In the genomic region with DNA sequence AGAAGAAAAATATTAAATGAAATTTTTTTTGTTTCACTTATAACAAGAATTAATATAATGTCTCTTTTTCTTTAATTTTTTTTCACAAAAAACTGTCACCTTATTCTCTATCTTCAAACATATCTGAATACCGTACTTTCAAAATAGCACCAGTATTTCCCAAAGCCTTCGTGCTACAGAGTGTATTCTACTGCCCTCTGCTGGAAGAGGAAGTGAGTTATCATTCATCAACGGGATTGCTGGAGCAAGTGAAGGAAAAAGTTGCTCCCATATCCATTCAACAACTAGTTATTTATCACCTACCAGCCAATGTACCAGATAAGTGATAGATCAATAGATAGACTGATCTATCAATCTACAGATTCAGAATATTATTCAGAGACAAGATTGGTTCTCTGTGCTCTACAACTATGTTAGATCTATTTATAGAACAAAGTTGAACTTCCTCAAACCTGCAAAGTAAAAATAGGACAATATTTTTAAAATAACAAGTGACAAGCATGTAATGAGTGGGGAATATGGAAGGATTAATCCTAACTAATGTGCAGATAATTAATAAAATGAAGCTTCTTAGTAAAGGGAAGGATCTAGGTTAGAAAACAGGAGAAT, we compare ENCODE assay signal across 8 cellular contexts. TPM values are rescaled to one million over a fixed set of nuclear protein-coding genes. Genes with fewer than 3 reads are reported as not detected.
DNase-seq lines count a peak whose midpoint lies in the region; ATAC-seq, FAIRE-seq and TF ChIP-seq lines count a peak whose summit lies in the region.

No MANE protein-coding gene starts in this region.

- H3K27me3 Mint-ChIP-seq in naive thymus-derived CD4-positive, alpha-beta T cell, result peaks cover 0 to 17% (median 5%) of the 10 kb centered on the region in 5 donors

- no peaks in the 10 kb centered on the region for H3K36me3 ChIP-seq in body of pancreas (replicated peaks in 1 of 2; ENCODE audit: insufficient read depth in 1 of 2, low read depth in 2 of 2)
- H3K36me3 ChIP-seq in right lobe of liver, result no peaks in the 10 kb centered on the region
- H3K36me3 ChIP-seq in naive thymus-derived CD4-positive, alpha-beta T cell (ENCODE audit: control insufficient read depth in 2 of 3, insufficient read depth in 3 of 3, low read length in 3 of 3), result no peaks in the 10 kb centered on the region

- TF ChIP-seq CTCF in A549 (IDR thresholded peaks at IDR 0.05), result peak; percentile 56
- TF ChIP-seq CTCF in GM12874 (IDR thresholded peaks at IDR 0.05; ENCODE audit: insufficient read depth, low read depth, low read length), result peak; percentile 60
- peak; percentile 37 to 71 (median 57) for TF ChIP-seq CTCF in body of pancreas (IDR thresholded peaks at IDR 0.05)
- peak; percentile 45 to 87 (median 80) for TF ChIP-seq CTCF in right lobe of liver (IDR thresholded peaks at IDR 0.05)

- no peak overlapping the region for H3K4me3 ChIP-seq in A549
- no peak overlapping the region for H3K4me3 ChIP-seq in body of pancreas
- H3K4me3 ChIP-seq in right lobe of liver, result no peak overlapping the region
- no peak overlapping the region for H3K4me3 ChIP-seq in naive thymus-derived CD4-positive, alpha-beta T cell (ENCODE audit: low read length)

- H3K27ac Mint-ChIP-seq in naive thymus-derived CD4-positive, alpha-beta T cell, result no peak overlapping the region

- TF ChIP-seq EP300 in A549 (IDR thresholded peaks at IDR 0.05), result no peak

- H3K4me1 Mint-ChIP-seq in naive thymus-derived CD4-positive, alpha-beta T cell, result no peaks in the 10 kb centered on the region

- no peak overlapping the region for H3K4me3 Mint-ChIP-seq in naive thymus-derived CD4-positive, alpha-beta T cell

- peak; percentile 44 to 57; a peak in 4 of 5 replicates for TF ChIP-seq RAD21 in A549 (conservative IDR thresholded peaks at IDR 0.05 in 1 of 2, IDR thresholded peaks at IDR 0.05 in 1 of 2)

- no peak for FAIRE-seq in A549 (lab: Jason Lieb, UNC)

- POLR2A ChIA-PET in A549 (lab: Yijun Ruan, JAX), result no interaction called here
- POLR2A ChIA-PET in naive thymus-derived CD4-positive, alpha-beta T cell (lab: Charles Lee), result no interaction called here

- 8% methylated on average over 3 of the region's 3 CpGs for WGBS in A549 (ENCODE audit: missing lambda C conversion rate)
- WGBS in body of pancreas, 2 donors, result 1% methylated on average over 3 of the region's 3 CpGs
- 0% methylated on average over 3 of the region's 3 CpGs for WGBS in right lobe of liver (ENCODE audit: insufficient coverage, low coverage, low lambda C conversion rate, missing lambda C conversion rate)

- CTCF ChIA-PET in A549 (lab: Yijun Ruan, JAX), result no interaction called here
- CTCF ChIA-PET in naive thymus-derived CD4-positive, alpha-beta T cell (lab: Charles Lee), result no interaction called here

- intact Hi-C loops in body of pancreas (cut with DNase I) (no loop called here), right lobe of liver (cut with DNase I) (no loop called here)
- intact Hi-C loops in naive thymus-derived CD4-positive, alpha-beta T cell (cut with micrococcal nuclease), result loop anchor here in 1 of 2 donors (2.0 kb wide), 1 partner anchor 135 kb away; no protein-coding TSS in a partner anchor

- H3K36me3 Mint-ChIP-seq in naive thymus-derived CD4-positive, alpha-beta T cell, result no peaks in the 10 kb centered on the region

- peaks cover 0 to 12% (median 0%) of the 10 kb centered on the region in 11 donors for H3K9me3 Mint-ChIP-seq in naive thymus-derived CD4-positive, alpha-beta T cell

- H3K9me3 ChIP-seq in A549, result no peaks in the 10 kb centered on the region
- no peaks in the 10 kb centered on the region for H3K9me3 ChIP-seq in body of pancreas
- no peaks in the 10 kb centered on the region for H3K9me3 ChIP-seq in right lobe of liver
- H3K9me3 ChIP-seq in naive thymus-derived CD4-positive, alpha-beta T cell (ENCODE audit: control insufficient read depth in 2 of 3, low read length in 3 of 3), result no peaks in the 10 kb centered on the region

- TF ChIP-seq POLR2A in A549 (IDR thresholded peaks at IDR 0.05; ENCODE audit: low read length) (no peak), body of pancreas (IDR thresholded peaks at IDR 0.05) (no peak), right lobe of liver (IDR thresholded peaks at IDR 0.05) (no peak)

- H3K4me2 ChIP-seq in A549, result no peak overlapping the region

- H3K4me1 ChIP-seq in A549 (no peaks in the 10 kb centered on the region), body of pancreas (no peaks in the 10 kb centered on the region), right lobe of liver (no peaks in the 10 kb centered on the region)
- no peaks in the 10 kb centered on the region for H3K4me1 ChIP-seq in naive thymus-derived CD4-positive, alpha-beta T cell (ENCODE audit: control insufficient read depth in 2 of 2, insufficient read depth in 2 of 2, low read length in 2 of 2)

- ATAC-seq in A549 (peak in 1 of 2 experiments; percentile 51; a peak in 1 of 6 replicates), HG02852 (IDR thresholded peaks at IDR 0.05; ENCODE audit: unreplicated experiment) (peak; percentile 73), body of pancreas (no peak), right lobe of liver (peak; percentile 82 to 91 (median 84))
- ATAC-seq in naive thymus-derived CD4-positive, alpha-beta T cell, result no peak

- DNase-seq in A549 (ENCODE audit: low read depth in 1 of 2, low spot score in 1 of 2), result peak; percentile 9 to 34
- DNase-seq in NCI-H2171 (lab: John Stamatoyannopoulos, UW), result peak; percentile 36
- peak in 1 of 4 donors; percentile 27 for DNase-seq in body of pancreas
- no peak for DNase-seq in right lobe of liver
- DNase-seq in naive thymus-derived CD4-positive, alpha-beta T cell, result no peak
- no peak for DNase-seq in central memory CD4-positive, alpha-beta T cell

- H3K27ac ChIP-seq in A549 (no peak overlapping the region), body of pancreas (no peak overlapping the region), right lobe of liver (no peak overlapping the region)
- H3K27ac ChIP-seq in naive thymus-derived CD4-positive, alpha-beta T cell (ENCODE audit: low read depth, low read length), result no peak overlapping the region

- no peaks in the 10 kb centered on the region for H3K27me3 ChIP-seq in body of pancreas
- no peaks in the 10 kb centered on the region for H3K27me3 ChIP-seq in right lobe of liver
- H3K27me3 ChIP-seq in naive thymus-derived CD4-positive, alpha-beta T cell (ENCODE audit: control insufficient read depth in 2 of 2, insufficient read depth in 2 of 2, low read length in 2 of 2), result no peaks in the 10 kb centered on the region

TF ChIP-seq in A549, 52 proteins besides CTCF, POLR2A, EP300 and RAD21:
- TF ChIP-seq HEYL (CRISPR knock-in tag; IDR thresholded peaks at IDR 0.05) (no peak), BHLHE40 (IDR thresholded peaks at IDR 0.05; ENCODE audit: low read depth, low read length) (no peak), HMGXB4 (CRISPR knock-in tag; IDR thresholded peaks at IDR 0.05; ENCODE audit: borderline replicate concordance) (no peak), KDM5A (IDR thresholded peaks at IDR 0.05) (no peak), HDAC2 (IDR thresholded peaks at IDR 0.05) (no peak), JUN (IDR thresholded peaks at IDR 0.05) (no peak), FOSB (CRISPR knock-in tag; IDR thresholded peaks at IDR 0.05) (no peak)

RNA-seq across cellular contexts. Expression of gene TFAP2B, which starts 26.7 kb away (rescaled TPM):
- polyA plus RNA-seq in A549 (2011; rRNA removed) (not detected in 2 replicates), A549 (2017; fragmentation: RNase III; extraction: RNeasy Plus Mini Kit Qiagen cat#74134 plus additional on column Dnase treatment) (not detected in 3 replicates)
- polyA plus RNA-seq in A549 (2012; cell fraction: cytosol; rRNA removed), result not detected in 2 replicates
- polyA plus RNA-seq in A549 (2012; cell fraction: nucleus; rRNA removed), result not detected in 2 replicates
- polyA minus RNA-seq in A549 (2011; rRNA and poly(A)+ RNA removed), result not detected in 2 replicates
- total RNA-seq in body of pancreas (not detected), right lobe of liver (not detected)
- not detected for total RNA-seq in naive thymus-derived CD4-positive, alpha-beta T cell
- polyA plus RNA-seq in naive thymus-derived CD4-positive, alpha-beta T cell, result not detected

Comparison
In these comparisons a context has a peak if more than half of its experiments do, and no peak if none do; other contexts are left out.
1. ATAC-seq: peak in HG02852 (single experiment) and right lobe of liver (4 of 4); none in body of pancreas (single experiment) and naive thymus-derived CD4-positive, alpha-beta T cell (single experiment).
2. DNase-seq: peak in A549 (2 of 2) and NCI-H2171 (single experiment); none in right lobe of liver (0 of 3), naive thymus-derived CD4-positive, alpha-beta T cell (0 of 9) and central memory CD4-positive, alpha-beta T cell (single experiment).
3. Peak in every context shown above with its lines, with median percentiles within 50 percentile points of each other: CTCF ChIP-seq.